In the genomic region with DNA sequence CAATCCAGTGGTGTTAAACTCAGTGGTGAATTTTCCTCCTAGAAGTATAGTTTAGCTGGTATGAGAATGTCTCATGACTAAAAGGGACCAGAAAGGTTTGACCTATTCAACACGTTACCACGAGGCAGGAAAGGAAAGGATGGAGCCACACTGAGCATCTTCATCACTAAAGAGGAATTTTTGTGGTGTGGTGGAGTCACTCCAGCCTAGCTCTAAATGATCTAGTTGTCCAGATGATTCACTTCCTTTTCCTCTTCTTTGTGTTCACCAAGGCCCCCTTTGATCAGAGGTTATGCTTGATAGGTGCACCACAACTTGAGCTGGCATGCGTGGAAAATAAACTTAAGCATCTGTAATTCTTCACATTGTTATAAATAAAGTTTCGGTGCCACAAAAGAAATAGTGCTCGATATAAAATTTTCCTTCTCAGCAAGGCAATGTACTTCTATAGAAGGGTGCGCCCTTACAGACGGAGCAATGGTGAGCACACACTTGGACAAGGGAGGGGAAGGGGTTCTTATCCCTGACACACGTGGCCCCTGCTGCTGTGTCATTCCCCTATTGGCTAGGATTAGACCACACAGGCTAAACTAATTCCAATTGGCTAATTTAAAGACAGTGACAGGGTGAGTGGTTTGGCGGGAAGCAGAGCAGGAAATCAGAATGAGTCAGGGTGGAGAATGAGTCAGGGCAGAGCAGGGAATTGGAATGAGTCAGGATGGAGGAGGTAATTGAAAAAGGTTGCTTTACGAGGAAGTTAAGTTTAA, we compare ENCODE assay signal across 11 cellular contexts.
DNase-seq lines count a peak whose midpoint lies in the region; ATAC-seq, FAIRE-seq and TF ChIP-seq lines count a peak whose summit lies in the region.
"Had no signal": no experiment of that assay in that cellular context is flagged by ENCODE, and none has a peak within 500 bp of the region (broad histone marks: within the 10 kb centered on the region; RNA-seq: fewer than 3 reads in every experiment).

No MANE protein-coding gene starts in this region.

- intact Hi-C loops in IMR-90 (cut with micrococcal nuclease): loop anchor here (10.0 kb wide), 1 partner anchor 1128 kb away; no protein-coding TSS in a partner anchor

- no TSS peak for BruUV-seq in IMR-90 (replicated peaks; lab: Mats Ljungman, UMichigan)

- peak overlapping the region; percentile 89 for H3K56ac ChIP-seq in IMR-90 (ENCODE audit: extremely low read depth, insufficient read depth, low read length)

- H3K27ac ChIP-seq in BLaER1 treated with 17β-estradiol and CSF1 and Interleukin-3, amounts not matched to agents 10 nM and 100 nM: peak overlapping the region in 4 of 11 experiments; percentile 23 to 66 (median 44); a peak in 5 of 22 replicates
- H3K27ac ChIP-seq in IMR-90 (ENCODE audit: insufficient read depth, low read length) (peak overlapping the region; percentile 50), keratinocyte (ENCODE audit: control insufficient read depth, insufficient read depth, low read length) (peak overlapping the region; percentile 92)
- H3K27ac ChIP-seq: VCaP had no signal

- no peak for TF ChIP-seq CTCF in IMR-90 (conservative IDR thresholded peaks at IDR 0.05; ENCODE audit: low read depth, low read length)
- TF ChIP-seq CTCF in keratinocyte (optimal IDR thresholded peaks at IDR 0.05 in 1 of 3, IDR thresholded peaks at IDR 0.05 in 1 of 3, conservative IDR thresholded peaks at IDR 0.05 in 1 of 3; ENCODE audit: extremely low read depth in 1 of 3, insufficient read depth in 2 of 3, low read length in 3 of 3): no peak
- TF ChIP-seq CTCF in omental fat pad (IDR thresholded peaks at IDR 0.05): no peak

- peak overlapping the region; percentile 47; the same call in 1 of the 2 replicates for H4K5ac ChIP-seq in IMR-90 (ENCODE audit: low read depth, low read length)

- peak overlapping the region; percentile 61; the same call in 1 of the 2 replicates for H3K23ac ChIP-seq in IMR-90 (ENCODE audit: low read depth, low read length)

- POLR2A ChIA-PET in IMR-90 (lab: Charles Lee; ENCODE audit: unreplicated experiment): interaction anchor here (1.0 kb wide), 1 partner anchor 10 kb away, joined by 3 read pairs; no protein-coding TSS in a partner anchor

- H3K27ac Mint-ChIP-seq in activated T-helper 17 cell treated with anti-CD3 and anti-CD28 coated beads, Interleukin-2, amount 50 U/mL, for 72 hours: peak overlapping the region; percentile 86

- no peak overlapping the region for H2AFZ ChIP-seq in IMR-90 (replicated peaks; ENCODE audit: low read length, poor library complexity)
- no peak overlapping the region for H2AFZ ChIP-seq in keratinocyte (ENCODE audit: control insufficient read depth, low read length)

- H2BK15ac ChIP-seq in IMR-90 (ENCODE audit: low read depth, low read length): peak overlapping the region; percentile 98; the same call in 2 of the 3 replicates

- H3K9me3 Mint-ChIP-seq in activated T-helper 17 cell treated with anti-CD3 and anti-CD28 coated beads, Interleukin-2, amount 50 U/mL, for 72 hours: peaks cover 3% of the 10 kb centered on the region

- dilution Hi-C loops in IMR-90 (cut with HindIII; ENCODE audit: low sequenced_read_pairs, unreplicated experiment) (no loop called here), keratinocyte (cut with MboI; ENCODE audit: extremely low pct_ligation_motif_present, low sequenced_read_pairs) (no loop called here)

- H3K4ac ChIP-seq in IMR-90 (ENCODE audit: low read depth, low read length): peak overlapping the region; percentile 85

- peak overlapping the region; percentile 34 for H3K4me3 Mint-ChIP-seq in activated T-helper 17 cell treated with anti-CD3 and anti-CD28 coated beads, Interleukin-2, amount 50 U/mL, for 72 hours

- ATAC-seq in IMR-90 (ENCODE audit: low read depth): peak; percentile 55
- peak; percentile 84 for ATAC-seq in activated T-helper 17 cell treated with anti-CD3 and anti-CD28 coated beads, Interleukin-2, amount 50 U/mL, for 72 hours (replicated peaks)
- no peak for ATAC-seq in GM19397 (IDR thresholded peaks at IDR 0.05; ENCODE audit: unreplicated experiment)
- ATAC-seq in omental fat pad (ENCODE audit: low FRiP score): no peak
- ATAC-seq in GM18907 (IDR thresholded peaks at IDR 0.05; ENCODE audit: unreplicated experiment): no peak

- H3K79me2 ChIP-seq in keratinocyte (ENCODE audit: control insufficient read depth, insufficient read depth, low read length): no peaks in the 10 kb centered on the region

- H2BK20ac ChIP-seq in IMR-90 (ENCODE audit: low read depth, low read length): peak overlapping the region; percentile 100

- peaks cover 0 to 13% of the 10 kb centered on the region in 2 experiments; a peak in 2 of 4 replicates for H3K79me1 ChIP-seq in IMR-90 (ENCODE audit: low read depth in 1 of 2, low read length in 2 of 2)

- peak; percentile 51; the same call in 1 of the 2 replicates for TF ChIP-seq POLR2A in IMR-90 (IDR thresholded peaks at IDR 0.05; ENCODE audit: low read depth, low read length)

- no peak overlapping the region for H3K4me3 ChIP-seq in BLaER1 treated with 17β-estradiol and CSF1 and Interleukin-3, amounts not matched to agents 10 nM and 100 nM
- no peak overlapping the region for H3K4me3 ChIP-seq in IMR-90 (ENCODE audit: insufficient read depth, low read depth, low read length)
- peak overlapping the region in 1 of 3 experiments; percentile 36 for H3K4me3 ChIP-seq in keratinocyte (ENCODE audit: control insufficient read depth in 2 of 3, extremely low read depth in 1 of 3, insufficient read depth in 2 of 3, low read depth in 1 of 3, low read length in 3 of 3)

- H2BK5ac ChIP-seq in IMR-90 (ENCODE audit: low read depth, low read length, poor library complexity, severe bottlenecking): peak overlapping the region; percentile 100

- no peak overlapping the region; a peak in 1 of 22 replicates for H3K9ac ChIP-seq in BLaER1 treated with 17β-estradiol and CSF1 and Interleukin-3, amounts not matched to agents 10 nM and 100 nM
- H3K9ac ChIP-seq in IMR-90 (ENCODE audit: low read depth, low read length): no peak overlapping the region
- H3K9ac ChIP-seq in keratinocyte (ENCODE audit: control insufficient read depth, extremely low read depth, insufficient read depth, low read length): peak overlapping the region; percentile 58

- H2AK9ac ChIP-seq in IMR-90 (replicated peaks; ENCODE audit: low read depth, low read length, poor library complexity): no peak overlapping the region

- no peak for TF ChIP-seq RAD21 in IMR-90 (IDR thresholded peaks at IDR 0.05; ENCODE audit: low read length)

- H3K9me3 ChIP-seq in BLaER1 treated with 17β-estradiol and CSF1 and Interleukin-3, amounts not matched to agents 10 nM and 100 nM (replicated peaks in 1 of 11): peaks cover 6 to 29% (median 9%) of the 10 kb centered on the region in 11 experiments; a peak in 16 of 22 replicates
- no peaks in the 10 kb centered on the region for H3K9me3 ChIP-seq in IMR-90 (ENCODE audit: control insufficient read depth, insufficient read depth, low read length)
- H3K9me3 ChIP-seq in keratinocyte (ENCODE audit: control insufficient read depth, low read depth, low read length): peaks cover 2% of the 10 kb centered on the region

- H3K18ac ChIP-seq in IMR-90 (ENCODE audit: low read depth, low read length): peak overlapping the region; percentile 63

- peak; percentile 82 for FAIRE-seq in keratinocyte (lab: Jason Lieb, UNC)

- H3K4me2 ChIP-seq in BLaER1 treated with 17β-estradiol and CSF1 and Interleukin-3, amounts not matched to agents 10 nM and 100 nM: peak overlapping the region in 6 of 11 experiments; percentile 14 to 69 (median 31); a peak in 10 of 22 replicates
- peak overlapping the region; percentile 4; the same call in 1 of the 2 replicates for H3K4me2 ChIP-seq in IMR-90 (ENCODE audit: low read depth, low read length)
- peak overlapping the region; percentile 39 for H3K4me2 ChIP-seq in keratinocyte (ENCODE audit: control insufficient read depth, extremely low read depth, insufficient read depth, low read depth, low read length)

- H4K91ac ChIP-seq in IMR-90 (ENCODE audit: insufficient read depth, low read depth, low read length): peak overlapping the region; percentile 70

- no peaks in the 10 kb centered on the region for H3K36me3 ChIP-seq in BLaER1 treated with 17β-estradiol and CSF1 and Interleukin-3, amounts not matched to agents 10 nM and 100 nM
- H3K36me3 ChIP-seq in IMR-90 (ENCODE audit: control insufficient read depth, insufficient read depth, low read length) (no peaks in the 10 kb centered on the region), keratinocyte (ENCODE audit: control insufficient read depth in 2 of 2, extremely low read depth in 1 of 2, insufficient read depth in 2 of 2, low read length in 2 of 2) (no peaks in the 10 kb centered on the region)

- no peaks in the 10 kb centered on the region for H3K36me3 Mint-ChIP-seq in activated T-helper 17 cell treated with anti-CD3 and anti-CD28 coated beads, Interleukin-2, amount 50 U/mL, for 72 hours (ENCODE audit: low read depth)

- H2AK5ac ChIP-seq in IMR-90 (ENCODE audit: low read depth, low read length): peak overlapping the region; percentile 63

- in situ Hi-C loops in IMR-90 (cut with MboI; ENCODE audit: low sequenced_read_pairs): no loop called here

- peak overlapping the region; percentile 90 to 97 for H4K8ac ChIP-seq in IMR-90 (ENCODE audit: low read depth in 2 of 2, low read length in 2 of 2)

- H3K9me1 ChIP-seq in IMR-90 (ENCODE audit: insufficient read depth, low read length): peaks cover 10% of the 10 kb centered on the region
- no peaks in the 10 kb centered on the region for H3K9me1 ChIP-seq in keratinocyte (ENCODE audit: control insufficient read depth, extremely low read depth, insufficient read depth, low read length)

- CTCF ChIA-PET in IMR-90 (lab: Yijun Ruan, JAX): no interaction called here

- no CpG with 5 or more reads among the region's 10 CpGs for WGBS in IMR-90 (ENCODE audit: extremely low coverage in 2 of 2, insufficient read length in 1 of 2), 2 experiments

- H3K4me1 ChIP-seq in BLaER1 treated with 17β-estradiol and CSF1 and Interleukin-3, amounts not matched to agents 10 nM and 100 nM: peaks cover 0 to 33% (median 15%) of the 10 kb centered on the region in 10 experiments; a peak in 11 of 20 replicates
- H3K4me1 ChIP-seq in IMR-90 (ENCODE audit: control insufficient read depth, insufficient read depth, low read length) (peaks cover 17% of the 10 kb centered on the region), keratinocyte (ENCODE audit: control insufficient read depth, extremely low read depth, insufficient read depth, low read length) (peaks cover 21% of the 10 kb centered on the region)

- DNase-seq in IMR-90 (peak; percentile 98), keratinocyte (ENCODE audit: low read depth, low spot score) (peak; percentile 93), omental fat pad (ENCODE audit: low spot score) (no peak), activated gamma-delta T cell treated with Interleukin-2 at 50 U/mL for 16 hours (no peak)
- DNase-seq: effector CD8-positive, alpha-beta T cell; NCI-H1436 had no signal

- H3K14ac ChIP-seq in IMR-90 (replicated peaks; ENCODE audit: low read depth, low read length): peak overlapping the region; percentile 90

- peaks cover 0 to 3% (median 0%) of the 10 kb centered on the region in 11 experiments; a peak in 1 of 22 replicates for H4K20me1 ChIP-seq in BLaER1 treated with 17β-estradiol and CSF1 and Interleukin-3, amounts not matched to agents 10 nM and 100 nM
- H4K20me1 ChIP-seq in IMR-90 (ENCODE audit: insufficient read depth, low read length) (no peaks in the 10 kb centered on the region), keratinocyte (ENCODE audit: control insufficient read depth, extremely low read depth, insufficient read depth, low read length) (no peaks in the 10 kb centered on the region)

- H3K27me3 ChIP-seq in BLaER1 treated with 17β-estradiol and CSF1 and Interleukin-3, amounts not matched to agents 10 nM and 100 nM: no peaks in the 10 kb centered on the region
- H3K27me3 ChIP-seq in IMR-90 (ENCODE audit: control insufficient read depth, insufficient read depth, low read length) (no peaks in the 10 kb centered on the region), keratinocyte (ENCODE audit: control insufficient read depth, extremely low read depth, insufficient read depth, low read length) (no peaks in the 10 kb centered on the region)

- peak overlapping the region; percentile 99 for H2BK120ac ChIP-seq in IMR-90 (ENCODE audit: low read depth, low read length)

- H3K4me1 Mint-ChIP-seq in activated T-helper 17 cell treated with anti-CD3 and anti-CD28 coated beads, Interleukin-2, amount 50 U/mL, for 72 hours: peaks cover 5% of the 10 kb centered on the region

- H3K27me3 Mint-ChIP-seq in activated T-helper 17 cell treated with anti-CD3 and anti-CD28 coated beads, Interleukin-2, amount 50 U/mL, for 72 hours: no peaks in the 10 kb centered on the region

Comparison
In these comparisons a context has a peak if more than half of its experiments do, and no peak if none do; other contexts are left out.
1. ATAC-seq: peak in IMR-90 (single experiment) and activated T-helper 17 cell treated with anti-CD3 and anti-CD28 coated beads, Interleukin-2, amount 50 U/mL, for 72 hours (single experiment); none in GM19397 (single experiment), omental fat pad (single experiment) and GM18907 (single experiment).
2. DNase-seq: peak in IMR-90 (single experiment) and keratinocyte (single experiment); none in omental fat pad (single experiment) and activated gamma-delta T cell treated with Interleukin-2 at 50 U/mL for 16 hours (single experiment).
3. Peak in every context shown above with its lines, with median percentiles within 50 percentile points of each other: H3K4me2 ChIP-seq.